Comparison of ENCODE assay signal across 12 cellular contexts in genomic region chr1:114352797-114353196, GRCh38.
A peak's percentile ranks its signal among the peaks of the same experiment; 100 is the strongest.
DNase-seq lines count a peak whose midpoint lies in the region; ATAC-seq, FAIRE-seq and TF ChIP-seq lines count a peak whose summit lies in the region.
"Had no signal": no experiment of that assay in that cellular context is flagged by ENCODE, and none has a peak within 500 bp of the region (broad histone marks: within the 10 kb centered on the region; RNA-seq: fewer than 3 reads in every experiment).

No MANE protein-coding gene starts in this region.

- POLR2A ChIA-PET in WTC11 (lab: Charles Lee), result interaction anchor here (0.5 kb wide), 1 partner anchor 418 kb away, joined by 3 read pairs; no protein-coding TSS in a partner anchor
- POLR2A ChIA-PET in CD8-positive, alpha-beta T cell (lab: Charles Lee), result no interaction called here

- H3K9me3 Mint-ChIP-seq in WTC11 (no peaks in the 10 kb centered on the region), nephron (no peaks in the 10 kb centered on the region)
- no peaks in the 10 kb centered on the region for H3K9me3 Mint-ChIP-seq in CD8-positive, alpha-beta T cell
- H3K9me3 Mint-ChIP-seq: activated naive CD4-positive, alpha-beta T cell treated with anti-CD3 and anti-CD28 coated beads, Interleukin-2, amount 50 U/mL, for 24 hours had no signal

- no peak overlapping the region for H3K4me3 Mint-ChIP-seq in WTC11
- no peak overlapping the region for H3K4me3 Mint-ChIP-seq in nephron
- H3K4me3 Mint-ChIP-seq in CD8-positive, alpha-beta T cell, result no peak overlapping the region
- H3K4me3 Mint-ChIP-seq: activated naive CD4-positive, alpha-beta T cell treated with anti-CD3 and anti-CD28 coated beads, Interleukin-2, amount 50 U/mL, for 24 hours had no signal

- peak; percentile 53 for ATAC-seq in WTC11
- ATAC-seq in GM19395 (IDR thresholded peaks at IDR 0.05; ENCODE audit: unreplicated experiment), result no peak
- no peak for ATAC-seq in CD8-positive, alpha-beta T cell
- no peak for ATAC-seq in HG03457 (IDR thresholded peaks at IDR 0.05; ENCODE audit: unreplicated experiment)

- H3K4me1 Mint-ChIP-seq in WTC11 (peaks cover 15% of the 10 kb centered on the region), nephron (peaks cover 17% of the 10 kb centered on the region)
- H3K4me1 Mint-ChIP-seq in CD8-positive, alpha-beta T cell (ENCODE audit: low read depth), result peaks cover 9% of the 10 kb centered on the region
- H3K4me1 Mint-ChIP-seq: activated naive CD4-positive, alpha-beta T cell treated with anti-CD3 and anti-CD28 coated beads, Interleukin-2, amount 50 U/mL, for 24 hours had no signal

- H3K27ac Mint-ChIP-seq in WTC11 (peak overlapping the region; percentile 42; the same call in 1 of the 2 replicates), nephron (peak overlapping the region; percentile 1 to 57 (median 35))
- no peak overlapping the region for H3K27ac Mint-ChIP-seq in CD8-positive, alpha-beta T cell
- H3K27ac Mint-ChIP-seq: activated naive CD4-positive, alpha-beta T cell treated with anti-CD3 and anti-CD28 coated beads, Interleukin-2, amount 50 U/mL, for 24 hours had no signal

- H3K4me1 ChIP-seq in CD8-positive, alpha-beta T cell (ENCODE audit: insufficient read depth, low read length), result no peaks in the 10 kb centered on the region

- peak; percentile 83 for DNase-seq in D721Med (ENCODE audit: insufficient read length, low spot score)
- peak; percentile 5 for DNase-seq in NCI-H128 (lab: John Stamatoyannopoulos, UW; ENCODE audit: unreplicated experiment)
- no peak for DNase-seq in WTC11 (ENCODE audit: low spot score)
- no peak for DNase-seq in NCI-H748 (lab: John Stamatoyannopoulos, UW; ENCODE audit: unreplicated experiment)
- no peak for DNase-seq in CD8-positive, alpha-beta T cell
- DNase-seq: activated CD4-positive, alpha-beta T cell treated with anti-CD3 and anti-CD28 coated beads for 1 hour; NCI-H187; SIG-M5 had no signal

- peak; percentile 64 for FAIRE-seq in D721Med (lab: Jason Lieb, UNC)

- H3K27me3 Mint-ChIP-seq in WTC11 (ENCODE audit: low read depth) (peaks cover 2% of the 10 kb centered on the region; the same call in 1 of the 2 replicates), nephron (ENCODE audit: low read depth) (peaks cover 14% of the 10 kb centered on the region)
- H3K27me3 Mint-ChIP-seq in CD8-positive, alpha-beta T cell (ENCODE audit: low read depth), result no peaks in the 10 kb centered on the region
- H3K27me3 Mint-ChIP-seq: activated naive CD4-positive, alpha-beta T cell treated with anti-CD3 and anti-CD28 coated beads, Interleukin-2, amount 50 U/mL, for 24 hours had no signal

- intact Hi-C loops in CD8-positive, alpha-beta T cell (cut with DNase I, micrococcal nuclease), result no loop called here

- no peak overlapping the region for H3K4me3 ChIP-seq in CD8-positive, alpha-beta T cell (ENCODE audit: low read depth, low read length)

- H3K36me3 Mint-ChIP-seq in WTC11 (no peaks in the 10 kb centered on the region), nephron (ENCODE audit: low read depth) (no peaks in the 10 kb centered on the region)
- H3K36me3 Mint-ChIP-seq in CD8-positive, alpha-beta T cell, result no peaks in the 10 kb centered on the region
- H3K36me3 Mint-ChIP-seq: activated naive CD4-positive, alpha-beta T cell treated with anti-CD3 and anti-CD28 coated beads, Interleukin-2, amount 50 U/mL, for 24 hours had no signal

- no peak overlapping the region for H3K27ac ChIP-seq in CD8-positive, alpha-beta T cell (ENCODE audit: low read depth, low read length)

- H3K9me3 ChIP-seq in CD8-positive, alpha-beta T cell (ENCODE audit: low read length), result no peaks in the 10 kb centered on the region

- TF ChIP-seq CTCF in D721Med (IDR thresholded peaks at IDR 0.05; ENCODE audit: insufficient read depth, missing control alignments), result no peak
- no peak for TF ChIP-seq CTCF in WTC11 (IDR thresholded peaks at IDR 0.05)
- no peak for TF ChIP-seq CTCF in nephron (IDR thresholded peaks at IDR 0.05; ENCODE audit: unreplicated experiment in 3 of 3)
- TF ChIP-seq CTCF in CD8-positive, alpha-beta T cell (IDR thresholded peaks at IDR 0.05), result no peak

- H3K27me3 ChIP-seq in CD8-positive, alpha-beta T cell (ENCODE audit: insufficient read depth, low read length), result no peaks in the 10 kb centered on the region

- H3K36me3 ChIP-seq in CD8-positive, alpha-beta T cell (ENCODE audit: insufficient read depth, low read length), result no peaks in the 10 kb centered on the region

- CTCF ChIA-PET in WTC11 (lab: Charles Lee), result interaction anchor here (0.8 to 1.0 kb wide), 2 partner anchors 70 to 397 kb away, joined by 3 read pairs; no protein-coding TSS in a partner anchor
- CTCF ChIA-PET in CD8-positive, alpha-beta T cell (lab: Charles Lee), result interaction anchor here (0.8 to 1.4 kb wide), 3 partner anchors 11 to 700 kb away, joined by 3 read pairs; no protein-coding TSS in a partner anchor

TF ChIP-seq in WTC11, 78 proteins besides CTCF, POLR2A, EP300 and RAD21:
- TF ChIP-seq TEAD4 (CRISPR knock-in tag; IDR thresholded peaks at IDR 0.05), result no peak

Comparison
In these comparisons a context has a peak if more than half of its experiments do, and no peak if none do; other contexts are left out.
1. DNase-seq: peak in D721Med (single experiment) and NCI-H128 (single experiment); none in WTC11 (single experiment), NCI-H748 (single experiment) and CD8-positive, alpha-beta T cell (0 of 7).